ENCODE assay signal across 8 cellular contexts in genomic region chr19:58475714-58476497, GRCh38. TPM values are rescaled to one million over a fixed set of nuclear protein-coding genes. Genes with fewer than 3 reads are reported as not detected.
DNase-seq lines count a peak whose midpoint lies in the region; ATAC-seq and TF ChIP-seq lines count a peak whose summit lies in the region.

ZNF446 (plus strand) TSS chr19:58476352; CDS start chr19:58477219, 867 bp downstream.

- intact Hi-C loops in left cardiac atrium (cut with DNase I) (no loop called here), posterior cingulate gyrus (cut with DNase I) (no loop called here)

- no peaks in the 10 kb centered on the region for H3K9me3 ChIP-seq in upper lobe of left lung

- ATAC-seq in HG02884 (IDR thresholded peaks at IDR 0.05; ENCODE audit: unreplicated experiment) (peak; percentile 82), left cardiac atrium (peak; percentile 95), upper lobe of left lung (ENCODE audit: low FRiP score in 2 of 2) (peak; percentile 95 to 96)

- 0 to 1% methylated on average over 16 to 34 of the region's 64 CpGs for WGBS in upper lobe of left lung, 2 donors

- H3K4me1 ChIP-seq in upper lobe of left lung, result peaks cover 13 to 21% (median 16%) of the 10 kb centered on the region in 4 donors

- H3K27me3 ChIP-seq in upper lobe of left lung, result no peaks in the 10 kb centered on the region

- peak; percentile 95 for DNase-seq in NCI-H146 treated with DMSO at 0.1 percent for 48 hours (lab: John Stamatoyannopoulos, UW; ENCODE audit: unreplicated experiment)
- DNase-seq in T-helper 1 cell, result peak; percentile 90 to 99 (median 94)
- peak; percentile 90 for DNase-seq in amniotic stem cell (lab: John Stamatoyannopoulos, UW)
- DNase-seq in left cardiac atrium, result peak; percentile 97
- DNase-seq in posterior cingulate gyrus, result peak; percentile 96 to 100 (median 98)
- DNase-seq in upper lobe of left lung, result peak; percentile 97 to 98

- TF ChIP-seq POLR2A in GM15510 (IDR thresholded peaks at IDR 0.05; ENCODE audit: borderline replicate concordance, extremely low read depth, insufficient read length), result peak; percentile 56
- peak in 3 of 4 donors; percentile 22 to 74 (median 38) for TF ChIP-seq POLR2A in upper lobe of left lung (IDR thresholded peaks at IDR 0.05)

- H3K27ac ChIP-seq in upper lobe of left lung, result peak within 1 kb of the TSS; percentile 82 to 91 (median 87)

- TF ChIP-seq CTCF in upper lobe of left lung (IDR thresholded peaks at IDR 0.05), result peak in 1 of 6 experiments; percentile 12

- H3K4me3 ChIP-seq in upper lobe of left lung, result peak within 1 kb of the TSS; percentile 55 to 83 (median 58)

- TF ChIP-seq EP300 in upper lobe of left lung (IDR thresholded peaks at IDR 0.05), result peak in 2 of 4 donors; percentile 6 to 38

- peaks cover 4 to 49% (median 35%) of the 10 kb centered on the region in 4 donors for H3K36me3 ChIP-seq in upper lobe of left lung

RNA-seq across cellular contexts. Expression of gene ZNF446, which starts in this region (rescaled TPM):
- total RNA-seq in left cardiac atrium (1 to 10 TPM; 4.1 to 5.1 TPM), upper lobe of left lung (10 to 100 TPM; 10.1 to 30.4 (median 14.4) TPM)

Comparison
In these comparisons a context has a peak if more than half of its experiments do, and no peak if none do; other contexts are left out.
1. Peak in every context shown above with its lines: DNase-seq, ATAC-seq, H3K4me3 ChIP-seq and H3K27ac ChIP-seq.